In the genomic region with DNA sequence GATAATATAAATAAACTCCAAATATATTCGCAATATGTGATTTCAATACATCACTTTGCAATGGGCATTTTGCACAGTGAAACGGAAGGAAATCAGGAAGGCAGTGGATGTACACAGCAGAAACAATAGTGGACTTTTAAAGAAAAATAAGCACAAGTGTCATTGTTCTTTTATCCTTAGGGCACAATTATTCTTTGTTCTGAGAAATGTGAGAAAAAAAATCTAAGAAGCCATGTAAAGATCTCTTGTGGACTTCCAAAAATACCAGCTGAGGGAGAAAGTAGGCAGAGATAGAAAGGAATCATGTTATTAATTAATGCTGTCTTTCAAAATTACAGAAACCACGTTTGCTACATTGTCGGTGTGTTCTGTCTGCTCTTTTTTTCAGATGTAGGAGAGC, we compare ENCODE assay signal across 23 cellular contexts. TPM values are rescaled to one million over a fixed set of nuclear protein-coding genes. Genes with fewer than 3 reads are reported as not detected.
"Had no signal": no experiment of that assay in that cellular context is flagged by ENCODE, and none has a peak within 500 bp of the region (broad histone marks: within the 10 kb centered on the region; RNA-seq: fewer than 3 reads in every experiment).

No MANE protein-coding gene starts in this region.

- H3K9me2 ChIP-seq: SK-N-SH had no signal

- H3K4me2 ChIP-seq: SK-N-SH had no signal

- H3K9ac ChIP-seq: SK-N-SH had no signal

- H3K27ac ChIP-seq: esophagus squamous epithelium, neutrophil, ovary, right lobe of liver, thyroid gland, VCaP had no signal

- H3K4me1 ChIP-seq: esophagus squamous epithelium, right lobe of liver, thyroid gland had no signal

- H3K4me3 ChIP-seq: esophagus squamous epithelium, left ventricle myocardium inferior, ovary, right lobe of liver, thyroid gland had no signal

- ATAC-seq: activated CD4-positive, CD25-positive, alpha-beta regulatory T cell treated with anti-CD3 and anti-CD28 coated beads, Interleukin-2, amount 50 U/mL, for 24 hours; activated T-cell treated with anti-CD3 and anti-CD28 coated beads, Interleukin-2, amount 50 U/mL, for 72 hours; natural killer cell; right lobe of liver; stimulated activated memory B cell treated with anti-CD40 and anti-IgM and Interleukin-4, amounts not matched to agents 10 μg/mL and 1 μg/mL and 100 μg/mL, for 72 hours had no signal

- H3K9me3 ChIP-seq: esophagus squamous epithelium, left ventricle myocardium inferior, neutrophil, ovary, right lobe of liver, SK-N-SH, thyroid gland had no signal

- H3K27me3 ChIP-seq: esophagus squamous epithelium, neutrophil, ovary, right lobe of liver, thyroid gland had no signal

- H3K36me3 ChIP-seq: esophagus squamous epithelium, left ventricle myocardium inferior, neutrophil, ovary, right lobe of liver, thyroid gland had no signal

- DNase-seq: activated CD4-positive, alpha-beta memory T cell treated with anti-CD3 and anti-CD28 coated beads, Interleukin-2, amount 10 ng/mL, durations not matched to agents 7 days and 5 days; activated CD4-positive, alpha-beta T cell treated with anti-CD3 and anti-CD28 coated beads, Interleukin-2, amount 10 ng/mL, durations not matched to agents 24 days and 14 days; activated effector memory CD4-positive, alpha-beta T cell treated with Interleukin-2 at 50 U/mL for 16 hours; activated naive CD4-positive, alpha-beta T cell treated with anti-CD3 and anti-CD28 coated beads for 36 hours; activated naive CD8-positive, alpha-beta T cell treated with anti-CD3 and anti-CD28 coated beads, Interleukin-2, amount 10 ng/mL, durations not matched to agents 7 days and 5 days; activated T-cell treated with anti-CD3 and anti-CD28 coated beads, Interleukin-2, amount 50 U/mL, for 72 hours; amniotic stem cell; effector CD8-positive, alpha-beta T cell; esophagus squamous epithelium; left ventricle myocardium inferior; natural killer cell; ovary; right lobe of liver; SK-N-SH; small intestine; stimulated activated CD4-positive, alpha-beta T cell treated with anti-CD3 and anti-CD28 coated beads, Interleukin-15, amount 100 ng/mL, for 24 hours; T-helper 2 cell; thyroid gland had no signal

- FAIRE-seq: bronchial epithelial cell, small intestine had no signal

RNA-seq across cellular contexts. Expression of a gene that starts 17.6 kb away (rescaled TPM):
- total RNA-seq: activated CD4-positive, alpha-beta memory T cell treated with anti-CD3 and anti-CD28 coated beads, Interleukin-2, amount 10 ng/mL, durations not matched to agents 7 days and 5 days; activated CD4-positive, alpha-beta T cell treated with anti-CD3 and anti-CD28 coated beads, Interleukin-2, amount 10 ng/mL, durations not matched to agents 24 days and 14 days; activated naive CD4-positive, alpha-beta T cell treated with anti-CD3 and anti-CD28 coated beads for 36 hours; activated naive CD8-positive, alpha-beta T cell treated with anti-CD3 and anti-CD28 coated beads, Interleukin-2, amount 10 ng/mL, durations not matched to agents 7 days and 5 days; activated T-cell treated with anti-CD3 and anti-CD28 coated beads, Interleukin-2, amount 50 U/mL, for 72 hours; natural killer cell had no signal
